ENCODE assay signal across 21 cellular contexts in the genomic region with DNA sequence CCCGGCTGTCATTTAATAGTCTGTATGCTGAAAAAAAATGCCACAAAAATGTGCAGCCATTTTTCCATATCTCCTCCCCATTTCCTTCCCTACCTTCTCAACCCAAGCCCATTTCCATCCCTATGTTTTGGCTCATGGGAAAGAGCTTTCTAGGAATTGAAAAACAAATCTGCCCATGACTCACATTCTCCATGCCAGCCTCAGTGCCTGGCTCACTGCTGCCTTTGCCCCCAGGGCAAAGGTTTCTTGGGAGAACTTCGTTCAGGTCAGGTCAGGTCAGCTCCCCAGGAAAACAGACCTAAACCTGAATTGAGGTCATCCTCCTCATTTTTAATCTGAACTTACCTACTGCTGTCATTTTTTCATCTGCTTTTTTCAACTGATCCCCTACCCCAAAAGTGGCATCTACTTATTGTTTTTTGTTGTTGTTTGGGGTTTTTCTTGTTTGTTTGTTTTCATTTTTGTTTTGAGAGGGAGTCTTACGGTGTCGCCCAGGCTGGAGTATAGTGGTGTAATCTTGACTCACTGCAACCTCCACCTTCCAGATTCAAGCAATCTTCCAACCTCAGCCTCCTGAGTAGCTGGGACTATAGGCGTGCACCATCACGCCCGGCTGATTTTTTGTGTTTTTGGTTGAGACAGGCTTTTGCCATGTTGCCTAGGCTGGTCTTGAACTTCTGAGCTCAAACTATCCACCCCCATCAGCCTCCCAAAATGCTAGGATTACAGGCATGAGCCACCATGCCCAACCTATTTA.
A peak's percentile ranks its signal among the peaks of the same experiment; 100 is the strongest.
DNase-seq lines count a peak whose midpoint lies in the region; TF ChIP-seq lines count a peak whose summit lies in the region.
"Had no signal": no experiment of that assay in that cellular context is flagged by ENCODE, and none has a peak within 500 bp of the region (broad histone marks: within the 10 kb centered on the region; RNA-seq: fewer than 3 reads in every experiment).

No MANE protein-coding gene starts in this region.

- intact Hi-C loops in sigmoid colon (cut with DNase I), result no loop called here

- H3K4me3 ChIP-seq in sigmoid colon, result no peak overlapping the region
- H3K4me3 ChIP-seq: GM23248, K562, Peyer's patch, SK-N-MC had no signal

- no peak overlapping the region for H3K27ac ChIP-seq in sigmoid colon
- H3K27ac ChIP-seq: C4-2B, GM23248, Peyer's patch, SK-N-MC had no signal

- WGBS in sigmoid colon, 2 donors, result 65 to 68% methylated on average over 7 of the region's 7 CpGs

- H3K36me3 ChIP-seq in sigmoid colon, result no peaks in the 10 kb centered on the region
- H3K36me3 ChIP-seq: Peyer's patch had no signal

- H3K27me3 ChIP-seq in sigmoid colon, result no peaks in the 10 kb centered on the region
- H3K27me3 ChIP-seq: Peyer's patch had no signal

- no peak for TF ChIP-seq CTCF in sigmoid colon (IDR thresholded peaks at IDR 0.05)

- in situ Hi-C loops in ACHN (cut with HindIII; ENCODE audit: low pct_ligation_motif_present, low pct_unique_long_range_greater_than_20kb, low sequenced_read_pairs), result no loop called here

- H3K4me1 ChIP-seq in sigmoid colon, result no peaks in the 10 kb centered on the region
- H3K4me1 ChIP-seq: Peyer's patch had no signal

- no peak for TF ChIP-seq POLR2A in sigmoid colon (IDR thresholded peaks at IDR 0.05)

- H3K9me3 ChIP-seq in sigmoid colon, result no peaks in the 10 kb centered on the region
- H3K9me3 ChIP-seq: Peyer's patch had no signal

- DNase-seq in H4 (ENCODE audit: low spot score), result peak; percentile 40
- peak; percentile 2 for DNase-seq in NCI-H226
- peak; percentile 24 for DNase-seq in islet precursor cell
- DNase-seq in renal cortical epithelial cell (ENCODE audit: low read depth), result peak; percentile 11
- DNase-seq in ACHN, result no peak
- DNase-seq in sigmoid colon, result no peak
- DNase-seq in NK-92 (lab: John Stamatoyannopoulos, UW; ENCODE audit: unreplicated experiment), result no peak
- DNase-seq: AML-193; DMS 273 treated with DMSO at 0.1 percent for 48 hours; GM23248; HCEC 1CT; NCI-H1436 treated with DMSO at 0.1 percent for 48 hours; NCI-H2029; NCI-H446 treated with DMSO at 0.1 percent for 48 hours; NCI-H69; NK-92 treated with Interleukin-12 subunit alpha and Interleukin-12 subunit beta, amount 100 ng/mL, for 24 hours; Peyer's patch; Right ventricle myocardium superior had no signal

- TF ChIP-seq EP300 in sigmoid colon (IDR thresholded peaks at IDR 0.05), result no peak

Comparison
In these comparisons a context has a peak if more than half of its experiments do, and no peak if none do; other contexts are left out.
1. DNase-seq: peak in H4 (single experiment), NCI-H226 (single experiment), islet precursor cell (single experiment) and renal cortical epithelial cell (single experiment); none in ACHN (single experiment), sigmoid colon (single experiment) and NK-92 (single experiment).